ENCODE assay signal across 8 cellular contexts in the genomic region with DNA sequence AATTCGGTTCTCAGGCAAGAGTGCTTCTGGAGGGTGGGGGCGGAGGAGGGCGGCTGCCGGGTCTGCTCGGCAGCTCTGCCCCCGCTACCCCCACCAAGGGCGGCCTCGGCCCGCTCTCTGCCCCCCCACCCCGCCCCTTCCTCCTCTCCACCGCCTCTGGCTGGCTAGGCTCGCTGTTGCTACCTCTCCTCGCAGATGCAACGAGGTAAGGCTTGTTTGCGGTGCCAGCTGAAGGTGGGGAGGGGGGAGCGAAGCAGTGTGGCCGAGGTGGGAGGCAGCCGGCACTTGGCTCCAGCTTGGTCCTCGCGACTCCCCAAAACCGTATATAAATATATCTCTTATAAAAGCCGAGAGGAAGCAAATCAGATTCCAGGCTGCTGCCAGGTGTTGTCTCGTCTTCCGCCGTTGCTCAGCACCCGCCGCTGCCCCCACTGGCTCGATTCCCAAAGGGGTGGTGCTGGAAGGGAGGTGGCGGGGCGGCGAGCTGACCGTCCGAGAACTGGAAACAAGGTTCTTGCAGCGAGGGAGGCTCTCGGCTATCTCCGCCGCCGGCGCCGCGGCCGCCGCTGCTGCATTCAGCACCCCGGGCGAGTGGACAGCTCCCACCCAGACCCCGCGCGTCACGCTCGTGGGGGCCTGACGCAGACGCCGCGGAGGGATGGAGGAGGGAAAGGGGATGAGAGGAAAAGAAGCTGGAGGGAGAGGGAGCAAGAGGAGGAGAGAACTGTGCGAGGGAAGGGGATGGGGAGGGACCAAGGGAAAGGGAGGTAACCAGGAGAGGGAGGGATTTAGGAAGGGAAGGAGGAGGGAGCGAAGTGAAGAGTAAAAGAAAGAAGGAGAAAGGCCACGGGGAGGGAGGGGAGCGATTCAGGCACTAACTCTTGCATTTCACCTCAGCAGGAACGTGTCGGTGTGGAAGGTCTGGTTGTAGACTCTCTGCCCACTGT. TPM values are rescaled to one million over a fixed set of nuclear protein-coding genes. Genes with fewer than 3 reads are reported as not detected.
DNase-seq lines count a peak whose midpoint lies in the region; ATAC-seq lines count a peak whose summit lies in the region.

A gene with protein sequence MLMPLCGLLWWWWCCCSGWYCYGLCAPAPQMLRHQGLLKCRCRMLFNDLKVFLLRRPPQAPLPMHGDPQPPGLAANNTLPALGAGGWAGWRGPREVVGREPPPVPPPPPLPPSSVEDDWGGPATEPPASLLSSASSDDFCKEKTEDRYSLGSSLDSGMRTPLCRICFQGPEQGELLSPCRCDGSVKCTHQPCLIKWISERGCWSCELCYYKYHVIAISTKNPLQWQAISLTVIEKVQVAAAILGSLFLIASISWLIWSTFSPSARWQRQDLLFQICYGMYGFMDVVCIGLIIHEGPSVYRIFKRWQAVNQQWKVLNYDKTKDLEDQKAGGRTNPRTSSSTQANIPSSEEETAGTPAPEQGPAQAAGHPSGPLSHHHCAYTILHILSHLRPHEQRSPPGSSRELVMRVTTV (minus strand): TSS at position 728 of the 947 bp plus-strand sequence. CDS start 2,223 bp downstream, outside the sequence.

- DNase-seq in NCI-H82 (lab: John Stamatoyannopoulos, UW) (peak; percentile 70), NCI-H82 treated with DMSO at 0.1 percent for 48 hours (lab: John Stamatoyannopoulos, UW; ENCODE audit: unreplicated experiment) (no peak), NCI-H510A treated with DMSO at 0.1 percent for 48 hours (lab: John Stamatoyannopoulos, UW) (peak; percentile 70), activated T-cell treated with anti-CD3 and anti-CD28 coated beads for 24 hours (ENCODE audit: low read depth) (peak; percentile 39), medulla oblongata (ENCODE audit: extremely low spot score) (peak; percentile 46)
- peak; percentile 51 for DNase-seq in stimulated activated CD8-positive, alpha-beta memory T cell treated with anti-CD3 and anti-CD28 coated beads, Interleukin-12 subunit alpha, Interleukin-12 subunit beta, amount 100 ng/mL, for 1 hour (ENCODE audit: low read depth)

- in situ Hi-C loops in endometrial microvascular endothelial cells (cut with HindIII; ENCODE audit: inconsistent ontology term, low pct_unique_long_range_greater_than_20kb, low sequenced_read_pairs): no loop called here

- ATAC-seq in HG03097 (IDR thresholded peaks at IDR 0.05; ENCODE audit: low FRiP score, unreplicated experiment): no peak

RNA-seq across cellular contexts. Expression of the gene that starts here (rescaled TPM):
- total RNA-seq in endometrial microvascular endothelial cells (ENCODE audit: inconsistent ontology term): 25.7 TPM
